ENCODE assay signal across 12 cellular contexts in the genomic region with DNA sequence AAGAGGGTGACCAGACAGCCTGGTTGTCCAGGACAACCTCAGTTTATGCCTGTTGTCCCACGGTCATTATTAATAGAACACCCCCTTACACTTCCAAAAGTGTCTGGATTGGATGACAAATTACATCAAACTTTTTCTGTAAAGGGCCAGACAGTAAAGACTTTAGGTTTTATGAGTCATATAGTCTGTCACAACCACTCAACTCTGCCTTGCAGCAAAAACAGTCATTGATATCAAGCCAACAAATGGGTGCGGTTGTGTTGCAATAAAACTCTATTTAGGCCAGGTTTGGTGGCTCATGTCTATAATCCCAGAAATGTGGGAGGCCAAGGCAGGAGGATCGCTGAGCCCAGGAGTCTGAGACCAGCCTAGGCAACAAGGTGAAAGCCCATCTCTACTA.
DNase-seq lines count a peak whose midpoint lies in the region; ATAC-seq and TF ChIP-seq lines count a peak whose summit lies in the region.
"Had no signal": no experiment of that assay in that cellular context is flagged by ENCODE, and none has a peak within 500 bp of the region (broad histone marks: within the 10 kb centered on the region; RNA-seq: fewer than 3 reads in every experiment).

No MANE protein-coding gene starts in this region.

- no peaks in the 10 kb centered on the region for H3K36me3 Mint-ChIP-seq in activated T-cell treated with anti-CD3 and anti-CD28 coated beads, Interleukin-2, amount 50 U/mL, for 4 hours (ENCODE audit: insufficient read depth)
- peaks cover 14% of the 10 kb centered on the region for H3K36me3 Mint-ChIP-seq in chondrocyte (ENCODE audit: low read depth)

- no peaks in the 10 kb centered on the region for H3K9me3 Mint-ChIP-seq in activated T-cell treated with anti-CD3 and anti-CD28 coated beads, Interleukin-2, amount 50 U/mL, for 4 hours
- H3K9me3 Mint-ChIP-seq in chondrocyte (ENCODE audit: low read depth) = no peaks in the 10 kb centered on the region

- peak; percentile 71 to 77 for ATAC-seq in activated T-cell treated with anti-CD3 and anti-CD28 coated beads, Interleukin-2, amount 50 U/mL, for 4 hours
- no peak for ATAC-seq in HG02571 (IDR thresholded peaks at IDR 0.05; ENCODE audit: unreplicated experiment)
- ATAC-seq: left cardiac atrium, pancreas had no signal

- H3K4me1 Mint-ChIP-seq in activated T-cell treated with anti-CD3 and anti-CD28 coated beads, Interleukin-2, amount 50 U/mL, for 4 hours (ENCODE audit: low read depth) = peaks cover 13% of the 10 kb centered on the region
- peaks cover 22% of the 10 kb centered on the region for H3K4me1 Mint-ChIP-seq in chondrocyte (ENCODE audit: low read depth)
- H3K4me1 Mint-ChIP-seq: B cell had no signal

- H3K4me3 Mint-ChIP-seq in activated T-cell treated with anti-CD3 and anti-CD28 coated beads, Interleukin-2, amount 50 U/mL, for 4 hours = no peak overlapping the region
- H3K4me3 Mint-ChIP-seq in chondrocyte (ENCODE audit: unreplicated experiment) = no peak overlapping the region
- H3K4me3 Mint-ChIP-seq: B cell had no signal

- TF ChIP-seq CTCF in NB4 (IDR thresholded peaks at IDR 0.05; ENCODE audit: low read depth, low read length) (no peak), chondrocyte (IDR thresholded peaks at IDR 0.05) (no peak), retinal pigment epithelial cell (conservative IDR thresholded peaks at IDR 0.05; ENCODE audit: low read depth, low read length) (no peak), GM13976 (IDR thresholded peaks at IDR 0.05; ENCODE audit: borderline replicate concordance, control extremely low read depth, extremely low read depth, insufficient read depth, missing control alignments) (no peak)

- DNase-seq in activated T-cell treated with anti-CD3 and anti-CD28 coated beads, Interleukin-2, amount 50 U/mL, for 4 hours = no peak
- no peak for DNase-seq in activated T-cell treated with anti-CD3 and anti-CD28 coated beads, Interleukin-2, amount 50 U/mL, for 48 hours
- peak; percentile 88 for DNase-seq in NB4 (ENCODE audit: low read depth)
- DNase-seq in chondrocyte (ENCODE audit: low spot score) = no peak
- DNase-seq in retinal pigment epithelial cell (ENCODE audit: low read depth) = peak; percentile 83
- DNase-seq in iPS-NIHi7 (ENCODE audit: extremely low spot score) = no peak
- no peak for DNase-seq in GM13976 (ENCODE audit: low spot score)
- DNase-seq: left cardiac atrium, NCI-H1105 treated with DMSO at 0.1 percent for 48 hours, pancreas had no signal

- H3K4me3 ChIP-seq in NB4 (ENCODE audit: low read depth, low read length) (no peak overlapping the region), retinal pigment epithelial cell (ENCODE audit: low read length) (no peak overlapping the region)
- H3K4me3 ChIP-seq: pancreas had no signal

- peaks cover 4% of the 10 kb centered on the region for H3K27me3 Mint-ChIP-seq in activated T-cell treated with anti-CD3 and anti-CD28 coated beads, Interleukin-2, amount 50 U/mL, for 4 hours (ENCODE audit: low read depth)
- H3K27me3 Mint-ChIP-seq in chondrocyte (ENCODE audit: low read depth) = no peaks in the 10 kb centered on the region
- H3K27me3 Mint-ChIP-seq: B cell had no signal

- TF ChIP-seq POLR2A in NB4 (IDR thresholded peaks at IDR 0.05; ENCODE audit: extremely low read depth, insufficient read length) = no peak

- peak overlapping the region; percentile 88 for H3K27ac Mint-ChIP-seq in chondrocyte (ENCODE audit: unreplicated experiment)
- H3K27ac Mint-ChIP-seq: B cell had no signal

- in situ Hi-C loops in GM13976 (cut with MboI; ENCODE audit: low sequenced_read_pairs, unreplicated experiment) = no loop called here

Comparison
In these comparisons a context has a peak if more than half of its experiments do, and no peak if none do; other contexts are left out.
1. DNase-seq: peak in NB4 (single experiment) and retinal pigment epithelial cell (single experiment); none in activated T-cell treated with anti-CD3 and anti-CD28 coated beads, Interleukin-2, amount 50 U/mL, for 4 hours (single experiment), activated T-cell treated with anti-CD3 and anti-CD28 coated beads, Interleukin-2, amount 50 U/mL, for 48 hours (0 of 2), chondrocyte (single experiment), iPS-NIHi7 (single experiment) and GM13976 (single experiment).